Comparison of ENCODE assay signal across 29 cellular contexts in the genomic region with DNA sequence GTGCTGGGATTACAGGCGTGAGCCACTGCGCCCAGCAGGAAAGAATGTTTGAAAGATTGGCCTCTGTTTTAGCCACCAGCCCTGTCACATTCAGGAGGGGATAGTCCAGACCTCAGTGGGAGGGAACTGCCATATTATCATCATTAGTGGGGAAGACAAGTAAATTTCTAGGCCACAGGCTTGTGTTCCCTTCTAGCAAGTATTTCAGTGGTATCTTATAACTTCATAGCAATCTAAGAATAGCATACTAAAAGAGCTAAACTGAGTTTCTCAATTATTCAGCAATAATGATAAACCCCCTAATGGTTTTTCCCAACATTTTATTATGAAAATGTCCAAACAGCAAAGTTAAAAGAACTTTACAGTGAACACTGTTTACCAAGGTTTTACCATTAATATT.
"Had no signal": no experiment of that assay in that cellular context is flagged by ENCODE, and none has a peak within 500 bp of the region (broad histone marks: within the 10 kb centered on the region; RNA-seq: fewer than 3 reads in every experiment).

No MANE protein-coding gene starts in this region.

- H3K36me3 ChIP-seq: colonic mucosa, gastrocnemius medialis had no signal

- ATAC-seq: effector memory CD8-positive, alpha-beta T cell; esophagus mucosa; foreskin keratinocyte; gastrocnemius medialis; gastroesophageal sphincter; heart left ventricle; heart right ventricle had no signal

- H3K4me1 ChIP-seq: colonic mucosa, esophagus squamous epithelium, foreskin keratinocyte, gastrocnemius medialis, gastroesophageal sphincter, heart right ventricle had no signal

- H3K27me3 Mint-ChIP-seq: dendritic cell treated with granulocyte-macrophage colony-stimulating factor and Interleukin-4, amounts not matched to agents 40 ng/mL and 50 ng/mL, for 4 days; effector memory CD8-positive, alpha-beta T cell had no signal

- DNase-seq: colonic mucosa; cortex of kidney; dermis blood vessel endothelial cell; dorsolateral prefrontal cortex; effector CD4-positive, alpha-beta T cell; effector CD8-positive, alpha-beta T cell; effector memory CD4-positive, alpha-beta T cell; effector memory CD8-positive, alpha-beta T cell; endodermal cell; erythroblast; esophagus squamous epithelium; foreskin fibroblast; foreskin keratinocyte; foreskin melanocyte; gastrocnemius medialis; glutamatergic neuron; head of caudate nucleus; heart left ventricle; heart right ventricle had no signal

- H3K27ac Mint-ChIP-seq: dendritic cell treated with granulocyte-macrophage colony-stimulating factor and Interleukin-4, amounts not matched to agents 40 ng/mL and 50 ng/mL, for 4 days; endodermal cell had no signal

- H3K4me3 ChIP-seq: colonic mucosa, coronary artery, dorsolateral prefrontal cortex, esophagus muscularis mucosa, esophagus squamous epithelium, gastrocnemius medialis, gastroesophageal sphincter, heart left ventricle, heart right ventricle had no signal

- H3K4me1 Mint-ChIP-seq: endodermal cell had no signal

- H3K27ac ChIP-seq: colonic mucosa, coronary artery, dorsolateral prefrontal cortex, epithelial cell of prostate, esophagus muscularis mucosa, esophagus squamous epithelium, foreskin keratinocyte, gastrocnemius medialis, gastroesophageal sphincter, heart left ventricle, heart right ventricle had no signal

- H3K9me3 Mint-ChIP-seq: dendritic cell treated with granulocyte-macrophage colony-stimulating factor and Interleukin-4, amounts not matched to agents 40 ng/mL and 50 ng/mL, for 4 days; effector memory CD8-positive, alpha-beta T cell had no signal

- H3K9me3 ChIP-seq: colonic mucosa, esophagus muscularis mucosa, esophagus squamous epithelium, gastrocnemius medialis, gastroesophageal sphincter had no signal

- H3K4me3 Mint-ChIP-seq: dendritic cell treated with granulocyte-macrophage colony-stimulating factor and Interleukin-4, amounts not matched to agents 40 ng/mL and 50 ng/mL, for 4 days; effector memory CD8-positive, alpha-beta T cell; endodermal cell had no signal

- FAIRE-seq: colon, endometrium, endothelial cell of umbilical vein, frontal cortex had no signal

- H3K27me3 ChIP-seq: colonic mucosa, dorsolateral prefrontal cortex, esophagus muscularis mucosa, esophagus squamous epithelium, foreskin keratinocyte, gastrocnemius medialis, gastroesophageal sphincter, heart left ventricle, heart right ventricle had no signal
